In genomic region chr1:28890435-28890834, GRCh38 we compare ENCODE assay signal across 22 cellular contexts. TPM values are rescaled to one million over a fixed set of nuclear protein-coding genes. Genes with fewer than 3 reads are reported as not detected.
DNase-seq lines count a peak whose midpoint lies in the region; ATAC-seq, FAIRE-seq and TF ChIP-seq lines count a peak whose summit lies in the region.
"Had no signal": no experiment of that assay in that cellular context is flagged by ENCODE, and none has a peak within 500 bp of the region (broad histone marks: within the 10 kb centered on the region; RNA-seq: fewer than 3 reads in every experiment).

No MANE protein-coding gene starts in this region.

- H3K9ac ChIP-seq in endothelial cell of umbilical vein (replicated peaks; ENCODE audit: extremely low read depth, insufficient read depth, low read length) = no peak overlapping the region

- TF ChIP-seq CTCF in CD4-positive, alpha-beta T cell (IDR thresholded peaks at IDR 0.05) = no peak
- TF ChIP-seq CTCF in CD8-positive, alpha-beta T cell (IDR thresholded peaks at IDR 0.05) = no peak
- TF ChIP-seq CTCF in endothelial cell of umbilical vein (IDR thresholded peaks at IDR 0.05; ENCODE audit: extremely low read depth in 1 of 2, insufficient read depth in 1 of 2, low read depth in 1 of 2, low read length in 2 of 2) (no peak), transverse colon (IDR thresholded peaks at IDR 0.05) (no peak)

- no peak for FAIRE-seq in endothelial cell of umbilical vein (lab: Jason Lieb, UNC)
- FAIRE-seq: GM12891 had no signal

- peaks cover 38% of the 10 kb centered on the region for H3K4me1 Mint-ChIP-seq in CD4-positive, alpha-beta T cell (ENCODE audit: low read depth)
- peaks cover 49% of the 10 kb centered on the region for H3K4me1 Mint-ChIP-seq in CD8-positive, alpha-beta T cell (ENCODE audit: low read depth)

- H3K9me3 Mint-ChIP-seq in CD4-positive, alpha-beta T cell = no peaks in the 10 kb centered on the region
- no peaks in the 10 kb centered on the region for H3K9me3 Mint-ChIP-seq in CD8-positive, alpha-beta T cell
- H3K9me3 Mint-ChIP-seq: HFFc6 had no signal

- peaks cover 3% of the 10 kb centered on the region for H3K79me2 ChIP-seq in endothelial cell of umbilical vein (ENCODE audit: control insufficient read depth, insufficient read depth, low read length)

- H2AFZ ChIP-seq in endothelial cell of umbilical vein (ENCODE audit: low read depth, low read length) = no peak overlapping the region

- POLR2A ChIA-PET in CD4-positive, alpha-beta T cell (lab: Charles Lee) = interaction anchor here (1.3 kb wide), 1 partner anchor 24 kb away, joined by 4 read pairs; the partner anchor contains the start of gene EPB41
- POLR2A ChIA-PET in CD8-positive, alpha-beta T cell (lab: Charles Lee) = no interaction called here
- POLR2A ChIA-PET in endothelial cell of umbilical vein (lab: Charles Lee) = no interaction called here

- TF ChIP-seq POLR2A in endothelial cell of umbilical vein (IDR thresholded peaks at IDR 0.05; ENCODE audit: low read depth, low read length) (no peak), transverse colon (IDR thresholded peaks at IDR 0.05) (no peak)

- ATAC-seq in CD4-positive, alpha-beta T cell (ENCODE audit: poor library complexity) = no peak
- no peak for ATAC-seq in CD8-positive, alpha-beta T cell
- ATAC-seq in HG02884 (IDR thresholded peaks at IDR 0.05; ENCODE audit: unreplicated experiment) = no peak

- WGBS in transverse colon (ENCODE audit: low coverage in 1 of 2), 2 donors = 84 to 91% methylated on average over 6 to 8 of the region's 8 CpGs

- no peak overlapping the region for H3K27ac Mint-ChIP-seq in CD4-positive, alpha-beta T cell
- H3K27ac Mint-ChIP-seq in CD8-positive, alpha-beta T cell = peak overlapping the region; percentile 4
- H3K27ac Mint-ChIP-seq: HFFc6 had no signal

- no peaks in the 10 kb centered on the region for H3K36me3 ChIP-seq in CD8-positive, alpha-beta T cell (ENCODE audit: insufficient read depth, low read length)
- H3K36me3 ChIP-seq in endothelial cell of umbilical vein (ENCODE audit: control insufficient read depth in 2 of 2, extremely low read depth in 1 of 2, insufficient read depth in 2 of 2, low read length in 2 of 2) (peaks cover 0 to 4% of the 10 kb centered on the region in 2 experiments), transverse colon (no peaks in the 10 kb centered on the region)
- H3K36me3 ChIP-seq: SJCRH30 had no signal

- peaks cover 21% of the 10 kb centered on the region for H3K4me1 ChIP-seq in CD8-positive, alpha-beta T cell (ENCODE audit: insufficient read depth, low read length)
- H3K4me1 ChIP-seq in endothelial cell of umbilical vein (ENCODE audit: control insufficient read depth, extremely low read depth, insufficient read depth, low read length) = peaks cover 10% of the 10 kb centered on the region
- H3K4me1 ChIP-seq in transverse colon = peaks cover 9 to 26% (median 15%) of the 10 kb centered on the region in 4 donors
- H3K4me1 ChIP-seq: SJCRH30 had no signal

- dilution Hi-C loops in endothelial cell of umbilical vein (cut with MboI; ENCODE audit: extremely low pct_ligation_motif_present, low sequenced_read_pairs) = no loop called here

- in situ Hi-C loops in transverse colon (cut with MboI; ENCODE audit: low pct_ligation_motif_present in 1 of 4, low pct_unique_long_range_greater_than_20kb in 1 of 4, low sequenced_read_pairs in 3 of 4) = loop anchor here in 2 of 4 donors (10.0 to 25.0 kb wide), 2 partner anchors 324 to 378 kb away; partner anchors contain the start of gene RCC1 (in 1 of the 2)

- H3K4me3 ChIP-seq in CD8-positive, alpha-beta T cell (ENCODE audit: low read depth, low read length) = no peak overlapping the region
- H3K4me3 ChIP-seq in endothelial cell of umbilical vein (replicated peaks in 1 of 3; ENCODE audit: insufficient read depth in 1 of 3, low read depth in 1 of 3, low read length in 3 of 3) (no peak overlapping the region), transverse colon (no peak overlapping the region)
- H3K4me3 ChIP-seq: Peyer's patch, SJCRH30 had no signal

- H3K9me3 ChIP-seq in CD4-positive, alpha-beta T cell (ENCODE audit: control insufficient read depth, low read length) = no peaks in the 10 kb centered on the region
- H3K9me3 ChIP-seq in CD8-positive, alpha-beta T cell (ENCODE audit: low read length) = no peaks in the 10 kb centered on the region
- no peaks in the 10 kb centered on the region for H3K9me3 ChIP-seq in endothelial cell of umbilical vein (replicated peaks; ENCODE audit: control insufficient read depth, insufficient read depth, low read length)
- H3K9me3 ChIP-seq in transverse colon = no peaks in the 10 kb centered on the region
- H3K9me3 ChIP-seq: Peyer's patch, SJCRH30 had no signal

- H3K36me3 Mint-ChIP-seq in CD4-positive, alpha-beta T cell (ENCODE audit: low read depth) = peaks cover 3% of the 10 kb centered on the region
- H3K36me3 Mint-ChIP-seq in CD8-positive, alpha-beta T cell = peaks cover 11% of the 10 kb centered on the region

- BruUV-seq in endothelial cell of umbilical vein (replicated peaks; lab: Mats Ljungman, UMichigan) = TSS peak; percentile 2

- no peaks in the 10 kb centered on the region for H3K27me3 ChIP-seq in CD4-positive, alpha-beta T cell (ENCODE audit: control insufficient read depth, insufficient read depth, low read length)
- H3K27me3 ChIP-seq in CD8-positive, alpha-beta T cell (ENCODE audit: insufficient read depth, low read length) = no peaks in the 10 kb centered on the region
- H3K27me3 ChIP-seq in endothelial cell of umbilical vein (ENCODE audit: control insufficient read depth in 2 of 2, insufficient read depth in 2 of 2, low read length in 2 of 2) (no peaks in the 10 kb centered on the region), transverse colon (no peaks in the 10 kb centered on the region)
- H3K27me3 ChIP-seq: Peyer's patch, SJCRH30 had no signal

- H4K20me1 ChIP-seq in endothelial cell of umbilical vein (replicated peaks; ENCODE audit: control insufficient read depth, extremely low read depth, insufficient read depth, low read length) = no peaks in the 10 kb centered on the region

- TF ChIP-seq EP300 in transverse colon (IDR thresholded peaks at IDR 0.05; ENCODE audit: low read depth) = no peak

- H3K9me1 ChIP-seq in endothelial cell of umbilical vein (replicated peaks; ENCODE audit: control insufficient read depth, extremely low read depth, insufficient read depth, low read length) = no peaks in the 10 kb centered on the region

- intact Hi-C loops in CD4-positive, alpha-beta T cell (cut with DNase I, micrococcal nuclease) = no loop called here
- intact Hi-C loops in CD8-positive, alpha-beta T cell (cut with DNase I, micrococcal nuclease) = no loop called here
- intact Hi-C loops in endothelial cell of umbilical vein (cut with micrococcal nuclease) (no loop called here), transverse colon (cut with DNase I; ENCODE audit: low total_unique reads) (no loop called here)

- DNase-seq in CD4-positive, alpha-beta T cell = no peak
- DNase-seq in CD8-positive, alpha-beta T cell = no peak
- DNase-seq in OCI-M1 (lab: John Stamatoyannopoulos, UW) = peak; percentile 61
- no peak for DNase-seq in endothelial cell of umbilical vein (ENCODE audit: low read depth, low spot score)
- no peak for DNase-seq in stimulated activated CD4-positive, alpha-beta T cell treated with anti-CD3 and anti-CD28 coated beads, Interleukin-1b, Interleukin-23, amount 100 ng/mL, for 48 hours
- no peak for DNase-seq in transverse colon
- DNase-seq: ACHN; C1 segment of cervical spinal cord; DMS 273 treated with DMSO at 0.1 percent for 48 hours; DND-41; H7; HFFc6; KG1; NCI-H1092; NCI-H1436; NCI-H187 treated with DMSO at 0.1 percent for 48 hours; NCI-H2107; NK-92 treated with Interleukin-12 subunit alpha and Interleukin-12 subunit beta, amount 100 ng/mL, for 24 hours; Peyer's patch; SJCRH30 had no signal

- no peaks in the 10 kb centered on the region for H3K27me3 Mint-ChIP-seq in CD4-positive, alpha-beta T cell
- H3K27me3 Mint-ChIP-seq in CD8-positive, alpha-beta T cell (ENCODE audit: low read depth) = no peaks in the 10 kb centered on the region

- CTCF ChIA-PET in CD4-positive, alpha-beta T cell (lab: Charles Lee) = interaction anchor here (1.0 to 1.8 kb wide), 2 partner anchors 8 to 92 kb away, joined by 3 to 4 read pairs; no protein-coding TSS in a partner anchor
- CTCF ChIA-PET in CD8-positive, alpha-beta T cell (lab: Charles Lee) = interaction anchor here (1.1 to 2.2 kb wide), 4 partner anchors 8 to 312 kb away, joined by 3 to 16 read pairs (median 6); no protein-coding TSS in a partner anchor
- CTCF ChIA-PET in endothelial cell of umbilical vein (lab: Charles Lee) = interaction anchor here (1.2 to 2.0 kb wide), 6 partner anchors 9 to 312 kb away, joined by 3 to 8 read pairs (median 6); partner anchors contain the start of gene EPB41

- no peak overlapping the region for H3K4me2 ChIP-seq in endothelial cell of umbilical vein (ENCODE audit: insufficient read depth, low read length)

- peak overlapping the region; percentile 27 for H3K4me3 Mint-ChIP-seq in CD4-positive, alpha-beta T cell
- no peak overlapping the region for H3K4me3 Mint-ChIP-seq in CD8-positive, alpha-beta T cell
- H3K4me3 Mint-ChIP-seq: HFFc6 had no signal

- no peak overlapping the region for H3K27ac ChIP-seq in CD4-positive, alpha-beta T cell (ENCODE audit: low read depth, low read length)
- H3K27ac ChIP-seq in CD8-positive, alpha-beta T cell (ENCODE audit: low read depth, low read length) = no peak overlapping the region
- H3K27ac ChIP-seq in endothelial cell of umbilical vein (ENCODE audit: insufficient read depth, low read depth, low read length) (no peak overlapping the region), transverse colon (no peak overlapping the region)
- H3K27ac ChIP-seq: Peyer's patch, SJCRH30 had no signal

TF ChIP-seq in endothelial cell of umbilical vein, 7 proteins besides CTCF, POLR2A, EP300 and RAD21 (continues in another document):
- TF ChIP-seq POLR2AphosphoS5 (IDR thresholded peaks at IDR 0.05; ENCODE audit: insufficient read depth, low read depth, low read length) (no peak), MYC (IDR thresholded peaks at IDR 0.05; ENCODE audit: low read depth, low read length) (no peak), FOS (IDR thresholded peaks at IDR 0.05; ENCODE audit: borderline replicate concordance, insufficient read depth, low read length) (no peak)

RNA-seq across cellular contexts. Expression of gene EPB41, which starts 23.9 kb away (rescaled TPM):
- total RNA-seq in CD4-positive, alpha-beta T cell = 100 to 1,000 TPM; 138 to 145 TPM
- 100 to 1,000 TPM; 109 to 117 TPM for total RNA-seq in CD8-positive, alpha-beta T cell
- 39.7 and 45.7 TPM in 2 replicates for total RNA-seq in endothelial cell of umbilical vein
- 20.2 and 22.3 TPM in 2 replicates for polyA plus RNA-seq in endothelial cell of umbilical vein
- 22.4 and 23.7 TPM in 2 replicates for polyA plus RNA-seq in endothelial cell of umbilical vein (2011; cell fraction: cytosol; rRNA removed)
- 58.9 and 63.0 TPM in 2 replicates for polyA plus RNA-seq in endothelial cell of umbilical vein (2011; cell fraction: nucleus; rRNA removed)
- 16.3 and 16.4 TPM in 2 replicates for polyA plus RNA-seq in endothelial cell of umbilical vein (2012)
- polyA minus RNA-seq in endothelial cell of umbilical vein = 58.5 and 75.6 TPM in 2 replicates
- polyA minus RNA-seq in endothelial cell of umbilical vein (2011; cell fraction: cytosol; rRNA and poly(A)+ RNA removed) = 24.5 TPM
- polyA minus RNA-seq in endothelial cell of umbilical vein (2011; cell fraction: nucleus; rRNA and poly(A)+ RNA removed) = 79.0 and 100 TPM in 2 replicates
- 100 to 1,000 TPM in 1 of 4 donors, 10 to 100 TPM in 3; 71.6 to 117 (median 92.6) TPM for total RNA-seq in transverse colon
